Comparison of ENCODE assay signal across 8 cellular contexts in the genomic region with DNA sequence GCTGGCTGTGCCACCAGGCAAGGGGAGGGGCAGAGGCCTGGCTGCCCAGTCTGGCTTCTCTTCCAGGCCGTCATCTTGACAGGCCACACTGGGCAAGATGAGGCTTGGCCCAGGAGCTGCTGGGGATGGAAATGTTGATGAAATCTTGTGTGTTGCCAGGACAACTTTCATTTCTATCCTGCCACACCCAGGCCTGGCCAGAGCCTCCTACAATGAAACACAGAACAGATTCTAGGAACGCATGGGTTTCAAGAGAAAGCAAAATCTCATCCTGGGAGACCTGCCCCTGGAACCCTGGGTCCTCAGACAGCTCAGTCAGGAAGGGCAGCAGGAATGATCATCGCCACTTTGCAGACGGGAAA. TPM values are rescaled to one million over a fixed set of nuclear protein-coding genes. Genes with fewer than 3 reads are reported as not detected.
DNase-seq lines count a peak whose midpoint lies in the region; ATAC-seq, FAIRE-seq and TF ChIP-seq lines count a peak whose summit lies in the region.

No MANE protein-coding gene starts in this region.

- CTCF ChIA-PET in Caco-2 (lab: Charles Lee) = interaction anchor here (0.6 to 4.5 kb wide), 10 partner anchors 10 to 254 kb away, joined by 3 to 47 read pairs (median 18); a partner anchor contains a TSS
- CTCF ChIA-PET in endothelial cell of umbilical vein (lab: Charles Lee) = interaction anchor here (0.6 to 4.1 kb wide), 3 partner anchors 19 to 36 kb away, joined by 3 to 34 read pairs (median 3); a partner anchor contains a TSS
- CTCF ChIA-PET in naive thymus-derived CD4-positive, alpha-beta T cell (lab: Charles Lee) = interaction anchor here (0.9 to 3.1 kb wide), 2 partner anchors 8 to 27 kb away, joined by 3 to 13 read pairs; no protein-coding TSS in a partner anchor

- no peaks in the 10 kb centered on the region for H3K36me3 ChIP-seq in Caco-2 (ENCODE audit: control insufficient read depth, insufficient read depth, low read length)
- no peaks in the 10 kb centered on the region for H3K36me3 ChIP-seq in endothelial cell of umbilical vein (ENCODE audit: control insufficient read depth in 2 of 2, extremely low read depth in 1 of 2, insufficient read depth in 2 of 2, low read length in 2 of 2)
- H3K36me3 ChIP-seq in naive thymus-derived CD4-positive, alpha-beta T cell (ENCODE audit: control insufficient read depth in 2 of 3, insufficient read depth in 3 of 3, low read length in 3 of 3) = no peaks in the 10 kb centered on the region

- dilution Hi-C loops in endothelial cell of umbilical vein (cut with MboI; ENCODE audit: extremely low pct_ligation_motif_present, low sequenced_read_pairs) = no loop called here

- H4K20me1 ChIP-seq in endothelial cell of umbilical vein (replicated peaks; ENCODE audit: control insufficient read depth, extremely low read depth, insufficient read depth, low read length) = no peaks in the 10 kb centered on the region

- BruUV-seq in Caco-2 (replicated peaks; lab: Mats Ljungman, UMichigan) (TSS peak; percentile 73), endothelial cell of umbilical vein (replicated peaks; lab: Mats Ljungman, UMichigan) (no TSS peak)

- no peak for TF ChIP-seq POLR2A in endothelial cell of umbilical vein (IDR thresholded peaks at IDR 0.05; ENCODE audit: low read depth, low read length)

- no peaks in the 10 kb centered on the region for H3K27me3 Mint-ChIP-seq in Caco-2 (ENCODE audit: insufficient read depth, unreplicated experiment)
- no peaks in the 10 kb centered on the region for H3K27me3 Mint-ChIP-seq in naive thymus-derived CD4-positive, alpha-beta T cell

- peak; percentile 54 for FAIRE-seq in endothelial cell of umbilical vein (lab: Jason Lieb, UNC)

- no peak overlapping the region for H3K9ac ChIP-seq in endothelial cell of umbilical vein (replicated peaks; ENCODE audit: extremely low read depth, insufficient read depth, low read length)

- TF ChIP-seq CTCF in Caco-2 (IDR thresholded peaks at IDR 0.05; ENCODE audit: insufficient read depth in 1 of 2, low read depth in 1 of 2, low read length in 1 of 2, severe bottlenecking in 1 of 2, unreplicated experiment in 1 of 2) (no peak), endothelial cell of umbilical vein (IDR thresholded peaks at IDR 0.05; ENCODE audit: extremely low read depth in 1 of 2, insufficient read depth in 1 of 2, low read depth in 1 of 2, low read length in 2 of 2) (no peak)

- H3K27me3 ChIP-seq in Caco-2 (replicated peaks; ENCODE audit: control insufficient read depth, insufficient read depth, low read length) (no peaks in the 10 kb centered on the region), endothelial cell of umbilical vein (ENCODE audit: control insufficient read depth in 2 of 2, insufficient read depth in 2 of 2, low read length in 2 of 2) (no peaks in the 10 kb centered on the region)
- no peaks in the 10 kb centered on the region for H3K27me3 ChIP-seq in naive thymus-derived CD4-positive, alpha-beta T cell (ENCODE audit: control insufficient read depth in 2 of 2, insufficient read depth in 2 of 2, low read length in 2 of 2)

- H3K27ac Mint-ChIP-seq in Caco-2 (ENCODE audit: unreplicated experiment) = peak overlapping the region; percentile 94
- peak overlapping the region in 8 of 9 donors; percentile 15 to 97 (median 68) for H3K27ac Mint-ChIP-seq in naive thymus-derived CD4-positive, alpha-beta T cell

- ATAC-seq in naive thymus-derived CD4-positive, alpha-beta T cell = peak; percentile 71
- ATAC-seq in HG03280 (IDR thresholded peaks at IDR 0.05; ENCODE audit: unreplicated experiment) (no peak), HG03175 (IDR thresholded peaks at IDR 0.05; ENCODE audit: unreplicated experiment) (no peak), GM18517 (IDR thresholded peaks at IDR 0.05; ENCODE audit: unreplicated experiment) (no peak)

- DNase-seq in Caco-2 = peak in 1 of 2 experiments; percentile 79
- DNase-seq in RPMI7951 (ENCODE audit: low read depth) = peak; percentile 85
- peak; percentile 32 for DNase-seq in endothelial cell of umbilical vein (ENCODE audit: low read depth, low spot score)
- DNase-seq in naive thymus-derived CD4-positive, alpha-beta T cell = no peak
- no peak for DNase-seq in germinal center (ENCODE audit: low spot score)

- no peaks in the 10 kb centered on the region for H3K9me1 ChIP-seq in endothelial cell of umbilical vein (replicated peaks; ENCODE audit: control insufficient read depth, extremely low read depth, insufficient read depth, low read length)

- H3K4me1 Mint-ChIP-seq in Caco-2 (ENCODE audit: low read depth, unreplicated experiment) = peaks cover 41% of the 10 kb centered on the region
- H3K4me1 Mint-ChIP-seq in naive thymus-derived CD4-positive, alpha-beta T cell = peaks cover 8 to 31% (median 24%) of the 10 kb centered on the region in 7 donors

- H3K36me3 Mint-ChIP-seq in Caco-2 (ENCODE audit: insufficient read depth, unreplicated experiment) = peaks cover 27% of the 10 kb centered on the region
- H3K36me3 Mint-ChIP-seq in naive thymus-derived CD4-positive, alpha-beta T cell = peaks cover 0 to 3% (median 0%) of the 10 kb centered on the region in 5 donors

- H3K4me3 Mint-ChIP-seq in Caco-2 (ENCODE audit: unreplicated experiment) = peak overlapping the region; percentile 64
- H3K4me3 Mint-ChIP-seq in naive thymus-derived CD4-positive, alpha-beta T cell = peak overlapping the region in 4 of 10 donors; percentile 47 to 95 (median 66)

- H3K9me3 ChIP-seq in Caco-2 (no peaks in the 10 kb centered on the region), endothelial cell of umbilical vein (replicated peaks; ENCODE audit: control insufficient read depth, insufficient read depth, low read length) (no peaks in the 10 kb centered on the region)
- no peaks in the 10 kb centered on the region for H3K9me3 ChIP-seq in naive thymus-derived CD4-positive, alpha-beta T cell (ENCODE audit: control insufficient read depth in 2 of 3, low read length in 3 of 3)

- H3K4me2 ChIP-seq in endothelial cell of umbilical vein (ENCODE audit: insufficient read depth, low read length) = no peak overlapping the region

- POLR2A ChIA-PET in Caco-2 (lab: Charles Lee) = interaction anchor here (0.6 to 8.1 kb wide), 6 partner anchors 10 to 262 kb away, joined by 3 to 183 read pairs (median 8); a partner anchor contains a TSS
- POLR2A ChIA-PET in endothelial cell of umbilical vein (lab: Charles Lee) = no interaction called here
- POLR2A ChIA-PET in naive thymus-derived CD4-positive, alpha-beta T cell (lab: Charles Lee) = interaction anchor here (1.1 to 3.7 kb wide), 3 partner anchors 8 to 27 kb away, joined by 5 to 73 read pairs (median 62); a partner anchor contains a TSS

- peak overlapping the region; percentile 75 for H2AFZ ChIP-seq in endothelial cell of umbilical vein (ENCODE audit: low read depth, low read length)

- intact Hi-C loops in Caco-2 (cut with micrococcal nuclease; ENCODE audit: unreplicated experiment) = loop anchor here (1.0 kb wide), 3 partner anchors 10 to 26 kb away; a partner anchor contains a TSS
- intact Hi-C loops in endothelial cell of umbilical vein (cut with micrococcal nuclease) = no loop called here
- intact Hi-C loops in naive thymus-derived CD4-positive, alpha-beta T cell (cut with micrococcal nuclease) = no loop called here

- peak overlapping the region; percentile 13 for H3K27ac ChIP-seq in endothelial cell of umbilical vein (ENCODE audit: insufficient read depth, low read depth, low read length)
- peak overlapping the region; percentile 63 for H3K27ac ChIP-seq in naive thymus-derived CD4-positive, alpha-beta T cell (ENCODE audit: low read depth, low read length)

- no peaks in the 10 kb centered on the region for H3K79me2 ChIP-seq in endothelial cell of umbilical vein (ENCODE audit: control insufficient read depth, insufficient read depth, low read length)

- H3K4me1 ChIP-seq in Caco-2 (peaks cover 59% of the 10 kb centered on the region), endothelial cell of umbilical vein (ENCODE audit: control insufficient read depth, extremely low read depth, insufficient read depth, low read length) (peaks cover 14% of the 10 kb centered on the region)
- H3K4me1 ChIP-seq in naive thymus-derived CD4-positive, alpha-beta T cell (ENCODE audit: control insufficient read depth in 2 of 2, insufficient read depth in 2 of 2, low read length in 2 of 2) = peaks cover 7 to 14% of the 10 kb centered on the region in 2 donors

- H3K4me3 ChIP-seq in Caco-2 (ENCODE audit: low read depth, low read length) = no peak overlapping the region
- no peak overlapping the region for H3K4me3 ChIP-seq in endothelial cell of umbilical vein (replicated peaks in 1 of 3; ENCODE audit: insufficient read depth in 1 of 3, low read depth in 1 of 3, low read length in 3 of 3)
- H3K4me3 ChIP-seq in naive thymus-derived CD4-positive, alpha-beta T cell (ENCODE audit: low read length) = no peak overlapping the region

- H3K9me3 Mint-ChIP-seq in Caco-2 (ENCODE audit: unreplicated experiment) = no peaks in the 10 kb centered on the region
- H3K9me3 Mint-ChIP-seq in naive thymus-derived CD4-positive, alpha-beta T cell = no peaks in the 10 kb centered on the region

RNA-seq across cellular contexts. Expression of a gene that starts 9.3 kb away (rescaled TPM):
- total RNA-seq in Caco-2 (2022) = 12.7 and 13.6 TPM in 2 replicates
- 7.8 and 11.3 TPM in 2 replicates for total RNA-seq in RPMI7951 (2014; rRNA removed; shearing (Covaris generic))
- total RNA-seq in endothelial cell of umbilical vein = 3.8 and 4.3 TPM in 2 replicates
- polyA plus RNA-seq in endothelial cell of umbilical vein = 2.9 and 3.7 TPM in 2 replicates
- polyA plus RNA-seq in endothelial cell of umbilical vein (2011; cell fraction: cytosol; rRNA removed) = 2.9 and 3.4 TPM in 2 replicates
- polyA plus RNA-seq in endothelial cell of umbilical vein (2011; cell fraction: nucleus; rRNA removed) = 2.9 and 3.1 TPM in 2 replicates
- 3.1 TPM in 2 replicates for polyA plus RNA-seq in endothelial cell of umbilical vein (2012)
- polyA minus RNA-seq in endothelial cell of umbilical vein = 0.92 and 1.4 TPM in 2 replicates
- 8.0 TPM for polyA minus RNA-seq in endothelial cell of umbilical vein (2011; cell fraction: cytosol; rRNA and poly(A)+ RNA removed)
- 0.58 and 0.96 TPM in 2 replicates for polyA minus RNA-seq in endothelial cell of umbilical vein (2011; cell fraction: nucleus; rRNA and poly(A)+ RNA removed)
- 1 to 10 TPM; 2.2 to 8.2 (median 3.4) TPM for total RNA-seq in naive thymus-derived CD4-positive, alpha-beta T cell
- polyA plus RNA-seq in naive thymus-derived CD4-positive, alpha-beta T cell = 1 to 10 TPM; 2.4 to 3.2 TPM

RNA-seq across cellular contexts. Expression of a gene that starts 22.7 kb away (rescaled TPM):
- total RNA-seq in Caco-2 (2022) = 71.0 and 78.0 TPM in 2 replicates
- total RNA-seq in RPMI7951 (2014; rRNA removed; shearing (Covaris generic)) = 3.5 and 4.4 TPM in 2 replicates
- total RNA-seq in endothelial cell of umbilical vein = 20.0 and 20.6 TPM in 2 replicates
- polyA plus RNA-seq in endothelial cell of umbilical vein = 5.0 and 7.0 TPM in 2 replicates
- polyA plus RNA-seq in endothelial cell of umbilical vein (2011; cell fraction: cytosol; rRNA removed) = 8.9 and 10.3 TPM in 2 replicates
- polyA plus RNA-seq in endothelial cell of umbilical vein (2011; cell fraction: nucleus; rRNA removed) = 8.1 and 8.9 TPM in 2 replicates
- polyA plus RNA-seq in endothelial cell of umbilical vein (2012) = 11.3 and 14.3 TPM in 2 replicates
- polyA minus RNA-seq in endothelial cell of umbilical vein = 3.7 and 5.7 TPM in 2 replicates
- 12.7 TPM for polyA minus RNA-seq in endothelial cell of umbilical vein (2011; cell fraction: cytosol; rRNA and poly(A)+ RNA removed)
- 3.8 and 4.3 TPM in 2 replicates for polyA minus RNA-seq in endothelial cell of umbilical vein (2011; cell fraction: nucleus; rRNA and poly(A)+ RNA removed)
- total RNA-seq in naive thymus-derived CD4-positive, alpha-beta T cell = 10 to 100 TPM; 28.5 to 41.3 (median 37.6) TPM
- 1 to 10 TPM; 5.1 to 6.1 TPM for polyA plus RNA-seq in naive thymus-derived CD4-positive, alpha-beta T cell

RNA-seq across cellular contexts. Expression of a gene that starts 35.5 kb away (rescaled TPM):
- total RNA-seq in Caco-2 (2022) (21.2 and 21.6 TPM in 2 replicates), endothelial cell of umbilical vein (6.7 and 7.5 TPM in 2 replicates)
- total RNA-seq in RPMI7951 (2014; rRNA removed; shearing (Covaris generic)) = 1.1 and 2.0 TPM in 2 replicates
- polyA plus RNA-seq in endothelial cell of umbilical vein = 4.5 and 4.7 TPM in 2 replicates
- 2.6 and 3.8 TPM in 2 replicates for polyA plus RNA-seq in endothelial cell of umbilical vein (2011; cell fraction: cytosol; rRNA removed)
- 13.7 and 19.5 TPM in 2 replicates for polyA plus RNA-seq in endothelial cell of umbilical vein (2011; cell fraction: nucleus; rRNA removed)
- 3.1 and 6.8 TPM in 2 replicates for polyA plus RNA-seq in endothelial cell of umbilical vein (2012)
- polyA minus RNA-seq in endothelial cell of umbilical vein = 3.7 and 5.2 TPM in 2 replicates
- 4.2 TPM for polyA minus RNA-seq in endothelial cell of umbilical vein (2011; cell fraction: cytosol; rRNA and poly(A)+ RNA removed)
- polyA minus RNA-seq in endothelial cell of umbilical vein (2011; cell fraction: nucleus; rRNA and poly(A)+ RNA removed) = 5.5 and 7.2 TPM in 2 replicates
- 10 to 100 TPM; 17.9 to 59.5 (median 31.3) TPM for total RNA-seq in naive thymus-derived CD4-positive, alpha-beta T cell
- 10 to 100 TPM; 12.3 to 13.9 TPM for polyA plus RNA-seq in naive thymus-derived CD4-positive, alpha-beta T cell

RNA-seq across cellular contexts. Expression of a gene that starts 38.6 kb away (rescaled TPM):
- total RNA-seq in Caco-2 (2022) (74.3 and 88.5 TPM in 2 replicates), endothelial cell of umbilical vein (35.0 and 43.1 TPM in 2 replicates)
- 11.7 and 15.3 TPM in 2 replicates for total RNA-seq in RPMI7951 (2014; rRNA removed; shearing (Covaris generic))
- 30.4 and 42.0 TPM in 2 replicates for polyA plus RNA-seq in endothelial cell of umbilical vein
- 25.0 and 32.8 TPM in 2 replicates for polyA plus RNA-seq in endothelial cell of umbilical vein (2011; cell fraction: cytosol; rRNA removed)
- polyA plus RNA-seq in endothelial cell of umbilical vein (2011; cell fraction: nucleus; rRNA removed) = 21.4 and 26.3 TPM in 2 replicates
- polyA plus RNA-seq in endothelial cell of umbilical vein (2012) = 33.1 and 40.7 TPM in 2 replicates
- polyA minus RNA-seq in endothelial cell of umbilical vein = 22.5 and 38.7 TPM in 2 replicates
- polyA minus RNA-seq in endothelial cell of umbilical vein (2011; cell fraction: cytosol; rRNA and poly(A)+ RNA removed) = 81.3 TPM
- polyA minus RNA-seq in endothelial cell of umbilical vein (2011; cell fraction: nucleus; rRNA and poly(A)+ RNA removed) = 7.3 and 14.1 TPM in 2 replicates
- 1 to 10 TPM; 2.0 to 5.1 (median 3.2) TPM for total RNA-seq in naive thymus-derived CD4-positive, alpha-beta T cell
- under 1 TPM in 1 of 2 donors, not detected in 1; 0.21 TPM for polyA plus RNA-seq in naive thymus-derived CD4-positive, alpha-beta T cell

RNA-seq across cellular contexts. Expression of a gene that starts 50.7 kb away (rescaled TPM):
- total RNA-seq in Caco-2 (2022) (2.8 and 3.0 TPM in 2 replicates), endothelial cell of umbilical vein (1.6 and 1.7 TPM in 2 replicates)
- 10.3 and 13.1 TPM in 2 replicates for total RNA-seq in RPMI7951 (2014; rRNA removed; shearing (Covaris generic))
- polyA plus RNA-seq in endothelial cell of umbilical vein = 0.30 and 0.95 TPM in 2 replicates
- polyA plus RNA-seq in endothelial cell of umbilical vein (2011; cell fraction: cytosol; rRNA removed) = 0.53 and 0.79 TPM in 2 replicates
- 3.0 TPM in 2 replicates for polyA plus RNA-seq in endothelial cell of umbilical vein (2011; cell fraction: nucleus; rRNA removed)
- 1.4 and 4.0 TPM in 2 replicates for polyA plus RNA-seq in endothelial cell of umbilical vein (2012)
- 1.1 TPM in 2 replicates for polyA minus RNA-seq in endothelial cell of umbilical vein
- 11.8 TPM for polyA minus RNA-seq in endothelial cell of umbilical vein (2011; cell fraction: cytosol; rRNA and poly(A)+ RNA removed)
- 1.0 and 1.3 TPM in 2 replicates for polyA minus RNA-seq in endothelial cell of umbilical vein (2011; cell fraction: nucleus; rRNA and poly(A)+ RNA removed)
- 100 to 1,000 TPM; 324 to 595 (median 396) TPM for total RNA-seq in naive thymus-derived CD4-positive, alpha-beta T cell
- 10 to 100 TPM; 19.0 to 36.4 TPM for polyA plus RNA-seq in naive thymus-derived CD4-positive, alpha-beta T cell

Comparison
In these comparisons a context has a peak if more than half of its experiments do, and no peak if none do; other contexts are left out.
1. DNase-seq: peak in RPMI7951 (single experiment) and endothelial cell of umbilical vein (single experiment); none in naive thymus-derived CD4-positive, alpha-beta T cell (0 of 9) and germinal center (single experiment).